ENCODE assay signal across 8 cellular contexts in genomic region chr12:132190012-132190755, GRCh38. TPM values are rescaled to one million over a fixed set of nuclear protein-coding genes. Genes with fewer than 3 reads are reported as not detected.
DNase-seq lines count a peak whose midpoint lies in the region; ATAC-seq lines count a peak whose summit lies in the region.

No MANE protein-coding gene starts in this region.

- H3K27me3 ChIP-seq in stomach smooth muscle (ENCODE audit: control insufficient read depth in 1 of 2, insufficient read depth in 2 of 2, low read length in 2 of 2) = no peaks in the 10 kb centered on the region

- no peaks in the 10 kb centered on the region for H3K9me3 Mint-ChIP-seq in activated CD4-positive, alpha-beta T cell treated with anti-CD3 and anti-CD28 coated beads, Interleukin-2, amount 10 ng/mL, durations not matched to agents 24 days and 14 days
- H3K9me3 Mint-ChIP-seq in activated naive CD8-positive, alpha-beta T cell treated with anti-CD3 and anti-CD28 coated beads, Interleukin-2, amount 10 ng/mL, durations not matched to agents 7 days and 5 days = peaks cover 8% of the 10 kb centered on the region
- peaks cover 3 to 9% (median 5%) of the 10 kb centered on the region in 6 donors for H3K9me3 Mint-ChIP-seq in immature natural killer cell

- intact Hi-C loops in activated CD4-positive, alpha-beta T cell treated with anti-CD3 and anti-CD28 coated beads, Interleukin-2, amount 10 ng/mL, durations not matched to agents 24 days and 14 days (cut with micrococcal nuclease) = no loop called here

- peak overlapping the region; percentile 69 to 77 for H3K9ac ChIP-seq in stomach smooth muscle (ENCODE audit: low read length in 2 of 2)

- peak overlapping the region; percentile 80 to 82 for H3K4me3 ChIP-seq in stomach smooth muscle (ENCODE audit: low read length in 2 of 2)

- POLR2A ChIA-PET in activated naive CD8-positive, alpha-beta T cell treated with anti-CD3 and anti-CD28 coated beads, Interleukin-2, amount 10 ng/mL, durations not matched to agents 7 days and 5 days (lab: Charles Lee) = interaction anchor here (0.6 to 2.1 kb wide), 8 partner anchors 12 to 497 kb away, joined by 3 to 24 read pairs (median 4); partner anchors contain the start of gene POLE

- H3K4me1 ChIP-seq in stomach smooth muscle (ENCODE audit: control insufficient read depth, insufficient read depth, low read length) = peaks cover 19% of the 10 kb centered on the region

- H3K27me3 Mint-ChIP-seq in activated CD4-positive, alpha-beta T cell treated with anti-CD3 and anti-CD28 coated beads, Interleukin-2, amount 10 ng/mL, durations not matched to agents 24 days and 14 days = peaks cover 2% of the 10 kb centered on the region
- H3K27me3 Mint-ChIP-seq in activated naive CD8-positive, alpha-beta T cell treated with anti-CD3 and anti-CD28 coated beads, Interleukin-2, amount 10 ng/mL, durations not matched to agents 7 days and 5 days = no peaks in the 10 kb centered on the region
- H3K27me3 Mint-ChIP-seq in immature natural killer cell (ENCODE audit: low read depth in 3 of 3) = peaks cover 3 to 8% (median 5%) of the 10 kb centered on the region in 3 donors

- no peak for DNase-seq in activated CD4-positive, alpha-beta T cell treated with anti-CD3 and anti-CD28 coated beads, Interleukin-2, amount 10 ng/mL, durations not matched to agents 24 days and 14 days
- no peak for DNase-seq in activated CD4-positive, alpha-beta T cell treated with anti-CD3 and anti-CD28 coated beads, Interleukin-2, amount 50 U/mL, for 1 hour
- no peak for DNase-seq in activated naive CD8-positive, alpha-beta T cell treated with anti-CD3 and anti-CD28 coated beads, Interleukin-2, amount 10 ng/mL, durations not matched to agents 7 days and 5 days
- DNase-seq in immature natural killer cell (no peak), activated gamma-delta T cell (lab: John Stamatoyannopoulos, UW) (no peak)

- H3K36me3 Mint-ChIP-seq in activated CD4-positive, alpha-beta T cell treated with anti-CD3 and anti-CD28 coated beads, Interleukin-2, amount 10 ng/mL, durations not matched to agents 24 days and 14 days (ENCODE audit: low read depth) = peaks cover 7% of the 10 kb centered on the region
- H3K36me3 Mint-ChIP-seq in activated naive CD8-positive, alpha-beta T cell treated with anti-CD3 and anti-CD28 coated beads, Interleukin-2, amount 10 ng/mL, durations not matched to agents 7 days and 5 days = peaks cover 6% of the 10 kb centered on the region
- peaks cover 0 to 4% (median 4%) of the 10 kb centered on the region in 3 donors for H3K36me3 Mint-ChIP-seq in immature natural killer cell

- peaks cover 25% of the 10 kb centered on the region for H3K4me1 Mint-ChIP-seq in activated CD4-positive, alpha-beta T cell treated with anti-CD3 and anti-CD28 coated beads, Interleukin-2, amount 10 ng/mL, durations not matched to agents 24 days and 14 days
- H3K4me1 Mint-ChIP-seq in activated naive CD8-positive, alpha-beta T cell treated with anti-CD3 and anti-CD28 coated beads, Interleukin-2, amount 10 ng/mL, durations not matched to agents 7 days and 5 days = peaks cover 20% of the 10 kb centered on the region
- H3K4me1 Mint-ChIP-seq in immature natural killer cell = peaks cover 30 to 39% of the 10 kb centered on the region in 2 donors

- H3K27ac Mint-ChIP-seq in activated CD4-positive, alpha-beta T cell treated with anti-CD3 and anti-CD28 coated beads, Interleukin-2, amount 10 ng/mL, durations not matched to agents 24 days and 14 days = peak overlapping the region; percentile 85
- H3K27ac Mint-ChIP-seq in activated naive CD8-positive, alpha-beta T cell treated with anti-CD3 and anti-CD28 coated beads, Interleukin-2, amount 10 ng/mL, durations not matched to agents 7 days and 5 days = peak overlapping the region; percentile 90
- peak overlapping the region; percentile 79 to 91 (median 86) for H3K27ac Mint-ChIP-seq in immature natural killer cell

- no peaks in the 10 kb centered on the region for H3K36me3 ChIP-seq in stomach smooth muscle (ENCODE audit: control insufficient read depth in 2 of 2, insufficient read depth in 2 of 2, low read length in 2 of 2)

- peak overlapping the region; percentile 99 for H3K4me3 Mint-ChIP-seq in activated CD4-positive, alpha-beta T cell treated with anti-CD3 and anti-CD28 coated beads, Interleukin-2, amount 10 ng/mL, durations not matched to agents 24 days and 14 days
- H3K4me3 Mint-ChIP-seq in activated naive CD8-positive, alpha-beta T cell treated with anti-CD3 and anti-CD28 coated beads, Interleukin-2, amount 10 ng/mL, durations not matched to agents 7 days and 5 days = peak overlapping the region; percentile 99
- peak overlapping the region; percentile 88 to 95 (median 93) for H3K4me3 Mint-ChIP-seq in immature natural killer cell

- H3K27ac ChIP-seq in stomach smooth muscle (ENCODE audit: low read length) = no peak overlapping the region

- H3K9me3 ChIP-seq in stomach smooth muscle (ENCODE audit: control insufficient read depth in 2 of 2, low read length in 2 of 2) = peaks cover 0 to 38% of the 10 kb centered on the region in 2 donors

- ATAC-seq in HG03095 (IDR thresholded peaks at IDR 0.05; ENCODE audit: unreplicated experiment) (peak; percentile 16), GM19351 (IDR thresholded peaks at IDR 0.05; ENCODE audit: unreplicated experiment) (no peak)
- ATAC-seq in activated naive CD8-positive, alpha-beta T cell treated with anti-CD3 and anti-CD28 coated beads, Interleukin-2, amount 10 ng/mL, durations not matched to agents 7 days and 5 days (ENCODE audit: low read depth) = peak; percentile 9

RNA-seq across cellular contexts. Expression of gene NOC4L, which starts 45.9 kb away (rescaled TPM):
- total RNA-seq in activated CD4-positive, alpha-beta T cell treated with anti-CD3 and anti-CD28 coated beads, Interleukin-2, amount 10 ng/mL, durations not matched to agents 24 days and 14 days = 49.6 and 53.3 TPM in 2 replicates
- total RNA-seq in activated naive CD8-positive, alpha-beta T cell treated with anti-CD3 and anti-CD28 coated beads, Interleukin-2, amount 10 ng/mL, durations not matched to agents 7 days and 5 days = 10 to 100 TPM; 29.3 to 29.4 TPM
- polyA plus RNA-seq in immature natural killer cell = 10 to 100 TPM; 16.4 to 28.5 (median 17.2) TPM

RNA-seq across cellular contexts. Expression of gene DDX51, which starts 46.1 kb away (rescaled TPM):
- total RNA-seq in activated CD4-positive, alpha-beta T cell treated with anti-CD3 and anti-CD28 coated beads, Interleukin-2, amount 10 ng/mL, durations not matched to agents 24 days and 14 days = 51.7 and 55.5 TPM in 2 replicates
- 10 to 100 TPM; 31.9 to 33.5 TPM for total RNA-seq in activated naive CD8-positive, alpha-beta T cell treated with anti-CD3 and anti-CD28 coated beads, Interleukin-2, amount 10 ng/mL, durations not matched to agents 7 days and 5 days
- polyA plus RNA-seq in immature natural killer cell = 1 to 10 TPM; 2.9 to 6.3 (median 5.0) TPM
